In genomic region chr11:62560566-62561103, GRCh38 we compare ENCODE assay signal across 8 cellular contexts. TPM values are rescaled to one million over a fixed set of nuclear protein-coding genes. Genes with fewer than 3 reads are reported as not detected.
DNase-seq lines count a peak whose midpoint lies in the region; ATAC-seq and TF ChIP-seq lines count a peak whose summit lies in the region.

No MANE protein-coding gene starts in this region.

- H3K36me3 ChIP-seq in mesodermal cell (ENCODE audit: control insufficient read depth, insufficient read depth, low read length) = peaks cover 78% of the 10 kb centered on the region

- H3K27me3 Mint-ChIP-seq in effector memory CD8-positive, alpha-beta T cell = no peaks in the 10 kb centered on the region
- H3K27me3 Mint-ChIP-seq in stimulated activated memory B cell treated with anti-CD40 and anti-IgM and Interleukin-4, amounts not matched to agents 10 μg/mL and 1 μg/mL and 100 μg/mL, for 72 hours = no peaks in the 10 kb centered on the region

- peaks cover 84% of the 10 kb centered on the region for H3K36me3 Mint-ChIP-seq in effector memory CD8-positive, alpha-beta T cell (ENCODE audit: insufficient read depth)
- peaks cover 42% of the 10 kb centered on the region for H3K36me3 Mint-ChIP-seq in stimulated activated memory B cell treated with anti-CD40 and anti-IgM and Interleukin-4, amounts not matched to agents 10 μg/mL and 1 μg/mL and 100 μg/mL, for 72 hours

- no peaks in the 10 kb centered on the region for H3K9me3 Mint-ChIP-seq in effector memory CD8-positive, alpha-beta T cell
- no peaks in the 10 kb centered on the region for H3K9me3 Mint-ChIP-seq in stimulated activated memory B cell treated with anti-CD40 and anti-IgM and Interleukin-4, amounts not matched to agents 10 μg/mL and 1 μg/mL and 100 μg/mL, for 72 hours

- H3K4me3 Mint-ChIP-seq in effector memory CD8-positive, alpha-beta T cell = no peak overlapping the region
- H3K4me3 Mint-ChIP-seq in stimulated activated memory B cell treated with anti-CD40 and anti-IgM and Interleukin-4, amounts not matched to agents 10 μg/mL and 1 μg/mL and 100 μg/mL, for 72 hours = no peak overlapping the region

- H3K4me1 Mint-ChIP-seq in effector memory CD8-positive, alpha-beta T cell (ENCODE audit: low read depth in 2 of 2) = peaks cover 46 to 47% of the 10 kb centered on the region in 2 donors
- peaks cover 62% of the 10 kb centered on the region for H3K4me1 Mint-ChIP-seq in stimulated activated memory B cell treated with anti-CD40 and anti-IgM and Interleukin-4, amounts not matched to agents 10 μg/mL and 1 μg/mL and 100 μg/mL, for 72 hours

- H3K27ac ChIP-seq in mesodermal cell (ENCODE audit: low read depth, low read length, severe bottlenecking) = peak overlapping the region; percentile 64

- ATAC-seq in effector memory CD8-positive, alpha-beta T cell (replicated peaks) = peak; percentile 4
- peak; percentile 21 for ATAC-seq in stimulated activated memory B cell treated with anti-CD40 and anti-IgM and Interleukin-4, amounts not matched to agents 10 μg/mL and 1 μg/mL and 100 μg/mL, for 72 hours
- no peak for ATAC-seq in GM18505 (IDR thresholded peaks at IDR 0.05; ENCODE audit: unreplicated experiment)

- peaks cover 53% of the 10 kb centered on the region for H3K4me1 ChIP-seq in mesodermal cell (ENCODE audit: control insufficient read depth, insufficient read depth, low read length, poor library complexity, severe bottlenecking)

- peak; percentile 51 for DNase-seq in NCI-H2171 treated with DMSO at 0.1 percent for 48 hours (lab: John Stamatoyannopoulos, UW)
- DNase-seq in NCI-H2171 (lab: John Stamatoyannopoulos, UW) = no peak
- peak; percentile 76 for DNase-seq in NCI-H2196 (lab: John Stamatoyannopoulos, UW; ENCODE audit: unreplicated experiment)
- peak; percentile 77 to 85 for DNase-seq in activated CD4-positive, alpha-beta T cell treated with anti-CD3 and anti-CD28 coated beads, Interleukin-2, amount 50 U/mL, for 48 hours
- peak; percentile 71 to 77 (median 77) for DNase-seq in effector memory CD8-positive, alpha-beta T cell

- H3K9me3 ChIP-seq in mesodermal cell (ENCODE audit: control insufficient read depth, low read length) = no peaks in the 10 kb centered on the region

- no peak overlapping the region for H3K4me3 ChIP-seq in mesodermal cell (ENCODE audit: extremely low read depth, insufficient read depth, low read length, poor library complexity, severe bottlenecking)

- WGBS in mesodermal cell (ENCODE audit: insufficient coverage in 2 of 2), 2 experiments = 58 to 62% methylated on average over 2 of the region's 2 CpGs

- H3K27ac Mint-ChIP-seq in effector memory CD8-positive, alpha-beta T cell = peak overlapping the region in 1 of 2 donors; percentile 32
- peak overlapping the region; percentile 96 for H3K27ac Mint-ChIP-seq in stimulated activated memory B cell treated with anti-CD40 and anti-IgM and Interleukin-4, amounts not matched to agents 10 μg/mL and 1 μg/mL and 100 μg/mL, for 72 hours

- no peak for TF ChIP-seq POLR2A in GM18505 (IDR thresholded peaks at IDR 0.05; ENCODE audit: borderline replicate concordance, extremely low read depth, insufficient read depth, insufficient read length)

RNA-seq across cellular contexts. Expression of gene EEF1G, which starts 13.1 kb away (rescaled TPM):
- 1,929 TPM for polyA plus RNA-seq in mesodermal cell (2013, experiment 1 of 2)
- polyA plus RNA-seq in mesodermal cell (2013, experiment 2 of 2) = 1,695 TPM

RNA-seq across cellular contexts. Expression of gene AHNAK, which starts 14.0 kb away (rescaled TPM):
- polyA plus RNA-seq in mesodermal cell (2013, experiment 1 of 2) = 88.1 TPM
- polyA plus RNA-seq in mesodermal cell (2013, experiment 2 of 2) = 82.4 TPM

RNA-seq across cellular contexts. Expression of gene TUT1, which starts 30.7 kb away (rescaled TPM):
- 15.7 TPM for polyA plus RNA-seq in mesodermal cell (2013, experiment 1 of 2)
- polyA plus RNA-seq in mesodermal cell (2013, experiment 2 of 2) = 13.7 TPM

RNA-seq across cellular contexts. Expression of gene MTA2, which starts 41.0 kb away (rescaled TPM):
- 94.4 TPM for polyA plus RNA-seq in mesodermal cell (2013, experiment 1 of 2)
- 89.1 TPM for polyA plus RNA-seq in mesodermal cell (2013, experiment 2 of 2)

RNA-seq across cellular contexts. Expression of gene EML3, which starts 51.9 kb away (rescaled TPM):
- 49.4 TPM for polyA plus RNA-seq in mesodermal cell (2013, experiment 1 of 2)
- 33.5 TPM for polyA plus RNA-seq in mesodermal cell (2013, experiment 2 of 2)
